In the genomic region with DNA sequence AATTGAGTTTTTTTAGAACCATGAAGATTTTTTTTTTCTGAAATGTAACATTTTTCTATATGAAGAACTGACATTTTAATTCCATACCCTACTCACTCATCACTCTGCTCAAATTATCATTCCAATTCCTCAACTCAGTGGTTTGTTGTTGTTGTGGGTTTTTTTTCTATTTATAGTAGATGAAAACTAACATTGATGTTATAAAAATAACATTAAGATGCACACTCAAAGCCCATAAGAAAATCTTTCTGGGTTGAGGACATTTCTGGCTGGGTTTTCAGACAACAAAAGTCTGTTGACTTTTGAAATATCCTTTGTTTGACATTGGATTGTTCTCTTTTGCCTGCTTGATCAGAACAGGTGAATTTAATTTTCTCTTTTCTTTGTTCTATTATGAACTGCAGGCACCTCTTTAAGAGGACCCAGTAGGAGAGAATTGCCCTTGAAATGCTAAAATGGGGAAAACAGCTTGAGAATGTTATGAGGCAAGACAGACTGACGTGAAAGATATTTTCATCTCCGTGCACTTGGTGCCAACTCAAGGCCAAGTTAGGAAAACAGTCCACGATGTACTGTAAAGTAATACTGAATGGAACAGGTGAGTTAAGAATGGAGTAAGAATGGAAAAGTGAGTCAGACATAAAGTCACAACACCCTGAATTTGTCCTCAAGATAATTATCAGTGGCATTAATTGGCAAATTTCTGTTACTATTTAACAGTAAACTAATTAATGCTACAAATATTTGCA, we compare ENCODE assay signal across 23 cellular contexts. TPM values are rescaled to one million over a fixed set of nuclear protein-coding genes. Genes with fewer than 3 reads are reported as not detected.
DNase-seq lines count a peak whose midpoint lies in the region.
"Had no signal": no experiment of that assay in that cellular context is flagged by ENCODE, and none has a peak within 500 bp of the region (broad histone marks: within the 10 kb centered on the region; RNA-seq: fewer than 3 reads in every experiment).

No MANE protein-coding gene starts in this region.

- no peaks in the 10 kb centered on the region for H3K9me3 ChIP-seq in BLaER1
- H3K9me3 ChIP-seq: lower lobe of right lung, mucosa of descending colon, ovary, SJCRH30 had no signal

- peak overlapping the region; percentile 24 for H3K4me2 ChIP-seq in BLaER1

- no peaks in the 10 kb centered on the region for H3K4me1 Mint-ChIP-seq in activated T-helper 2 cell treated with anti-CD3 and anti-CD28 coated beads, Interferon-gamma antibody, Interleukin-2, Interleukin-4, amounts not matched to agents 10 μg/mL and 5 μg/mL and 100 μg/mL, durations not matched to agents 14 hours and 24 hours and 36 hours (ENCODE audit: low read depth)
- H3K4me1 Mint-ChIP-seq: activated CD4-positive, alpha-beta T cell treated with anti-CD3 and anti-CD28 coated beads, Interleukin-2, amount 10 ng/mL, durations not matched to agents 7 days and 5 days; CD4-positive, CD25-positive, alpha-beta regulatory T cell; stimulated activated naive B cell treated with anti-CD40 and anti-IgM and Interleukin-4, amounts not matched to agents 10 μg/mL and 1 μg/mL and 100 μg/mL, for 72 hours had no signal

- intact Hi-C loops in activated T-helper 2 cell treated with anti-CD3 and anti-CD28 coated beads, Interferon-gamma antibody, Interleukin-2, Interleukin-4, amounts not matched to agents 10 μg/mL and 5 μg/mL and 100 μg/mL, durations not matched to agents 14 hours and 24 hours and 36 hours (cut with micrococcal nuclease), result no loop called here

- peaks cover 11% of the 10 kb centered on the region for H3K4me1 ChIP-seq in BLaER1
- H3K4me1 ChIP-seq: lower lobe of right lung, SJCRH30 had no signal

- H3K36me3 Mint-ChIP-seq in activated T-helper 2 cell treated with anti-CD3 and anti-CD28 coated beads, Interferon-gamma antibody, Interleukin-2, Interleukin-4, amounts not matched to agents 10 μg/mL and 5 μg/mL and 100 μg/mL, durations not matched to agents 14 hours and 24 hours and 36 hours (ENCODE audit: low read depth), result no peaks in the 10 kb centered on the region
- H3K36me3 Mint-ChIP-seq: brain; CD4-positive, CD25-positive, alpha-beta regulatory T cell; stimulated activated naive B cell treated with anti-CD40 and anti-IgM and Interleukin-4, amounts not matched to agents 10 μg/mL and 1 μg/mL and 100 μg/mL, for 72 hours; WTC11 had no signal

- H3K9me3 Mint-ChIP-seq in activated T-helper 2 cell treated with anti-CD3 and anti-CD28 coated beads, Interferon-gamma antibody, Interleukin-2, Interleukin-4, amounts not matched to agents 10 μg/mL and 5 μg/mL and 100 μg/mL, durations not matched to agents 14 hours and 24 hours and 36 hours, result no peaks in the 10 kb centered on the region
- H3K9me3 Mint-ChIP-seq: activated CD4-positive, alpha-beta T cell treated with anti-CD3 and anti-CD28 coated beads, Interleukin-2, amount 10 ng/mL, durations not matched to agents 7 days and 5 days; activated T-cell treated with anti-CD3 and anti-CD28 coated beads, Interleukin-2, amount 50 U/mL, for 4 hours; CD4-positive, CD25-positive, alpha-beta regulatory T cell; H9; stimulated activated naive B cell treated with anti-CD40 and anti-IgM and Interleukin-4, amounts not matched to agents 10 μg/mL and 1 μg/mL and 100 μg/mL, for 72 hours; WTC11 had no signal

- H3K27ac Mint-ChIP-seq in activated T-helper 2 cell treated with anti-CD3 and anti-CD28 coated beads, Interferon-gamma antibody, Interleukin-2, Interleukin-4, amounts not matched to agents 10 μg/mL and 5 μg/mL and 100 μg/mL, durations not matched to agents 14 hours and 24 hours and 36 hours, result no peak overlapping the region
- H3K27ac Mint-ChIP-seq: activated CD4-positive, alpha-beta T cell treated with anti-CD3 and anti-CD28 coated beads, Interleukin-2, amount 10 ng/mL, durations not matched to agents 7 days and 5 days; brain; CD4-positive, CD25-positive, alpha-beta regulatory T cell; WTC11 had no signal

- no peaks in the 10 kb centered on the region for H3K27me3 ChIP-seq in BLaER1
- H3K27me3 ChIP-seq: ovary, SJCRH30 had no signal

- H3K27me3 Mint-ChIP-seq in activated T-helper 2 cell treated with anti-CD3 and anti-CD28 coated beads, Interferon-gamma antibody, Interleukin-2, Interleukin-4, amounts not matched to agents 10 μg/mL and 5 μg/mL and 100 μg/mL, durations not matched to agents 14 hours and 24 hours and 36 hours (ENCODE audit: low read depth), result peaks cover 14% of the 10 kb centered on the region
- H3K27me3 Mint-ChIP-seq: brain had no signal

- no peaks in the 10 kb centered on the region for H3K36me3 ChIP-seq in BLaER1
- H3K36me3 ChIP-seq: lower lobe of right lung, ovary, SJCRH30 had no signal

- H4K20me1 ChIP-seq in BLaER1, result no peaks in the 10 kb centered on the region

- no peak overlapping the region for H3K9ac ChIP-seq in BLaER1

- H3K27ac ChIP-seq in BLaER1, result no peak overlapping the region
- H3K27ac ChIP-seq: epithelial cell of prostate, lower lobe of right lung, ovary, SJCRH30 had no signal

- DNase-seq in DMS79 (lab: John Stamatoyannopoulos, UW) (peak; percentile 61), NCI-H748 treated with DMSO at 0.1 percent for 48 hours (lab: John Stamatoyannopoulos, UW) (peak; percentile 18), myocyte (ENCODE audit: low read depth) (peak; percentile 19), CD1c-positive myeloid dendritic cell (ENCODE audit: extremely low spot score) (no peak), cortex of kidney (lab: John Stamatoyannopoulos, UW) (no peak)
- no peak for DNase-seq in activated T-helper 2 cell treated with anti-CD3 and anti-CD28 coated beads, Interferon-gamma antibody, Interleukin-2, Interleukin-4, amounts not matched to agents 10 μg/mL and 5 μg/mL and 100 μg/mL, durations not matched to agents 14 hours and 24 hours and 36 hours (ENCODE audit: low spot score)
- DNase-seq: activated CD4-positive, alpha-beta T cell treated with anti-CD3 and anti-CD28 coated beads, Interleukin-2, amount 10 ng/mL, durations not matched to agents 7 days and 5 days; activated T-cell treated with anti-CD3 and anti-CD28 coated beads, Interleukin-2, amount 50 U/mL, for 4 hours; CD4-positive, CD25-positive, alpha-beta regulatory T cell; effector CD4-positive, alpha-beta T cell; H9; kidney glomerular epithelial cell; lower lobe of right lung; mucosa of descending colon; NCI-H526; ovary; SJCRH30; stimulated activated CD4-positive, alpha-beta T cell treated with anti-CD3 and anti-CD28 coated beads, Interleukin-4, amount 100 ng/mL, for 4 hours; stimulated activated naive B cell treated with anti-CD40 and anti-IgM and Interleukin-4, amounts not matched to agents 10 μg/mL and 1 μg/mL and 100 μg/mL, for 72 hours had no signal

- no peak overlapping the region for H3K4me3 ChIP-seq in BLaER1
- H3K4me3 ChIP-seq: lower lobe of right lung, mucosa of descending colon, ovary, SJCRH30 had no signal

- no peak overlapping the region for H3K4me3 Mint-ChIP-seq in activated T-helper 2 cell treated with anti-CD3 and anti-CD28 coated beads, Interferon-gamma antibody, Interleukin-2, Interleukin-4, amounts not matched to agents 10 μg/mL and 5 μg/mL and 100 μg/mL, durations not matched to agents 14 hours and 24 hours and 36 hours (ENCODE audit: low read depth)
- H3K4me3 Mint-ChIP-seq: activated CD4-positive, alpha-beta T cell treated with anti-CD3 and anti-CD28 coated beads, Interleukin-2, amount 10 ng/mL, durations not matched to agents 7 days and 5 days; activated T-cell treated with anti-CD3 and anti-CD28 coated beads, Interleukin-2, amount 50 U/mL, for 4 hours; brain; CD4-positive, CD25-positive, alpha-beta regulatory T cell; H9; stimulated activated naive B cell treated with anti-CD40 and anti-IgM and Interleukin-4, amounts not matched to agents 10 μg/mL and 1 μg/mL and 100 μg/mL, for 72 hours; WTC11 had no signal

RNA-seq across cellular contexts. Expression of a gene that starts 16.1 kb away (rescaled TPM):
- 1.1 and 1.2 TPM in 2 replicates for total RNA-seq in myocyte
- polyA plus RNA-seq in myocyte (2012), result 0.30 TPM
- 11.4 TPM in 2 replicates for total RNA-seq in activated T-helper 2 cell treated with anti-CD3 and anti-CD28 coated beads, Interferon-gamma antibody, Interleukin-2, Interleukin-4, amounts not matched to agents 10 μg/mL and 5 μg/mL and 100 μg/mL, durations not matched to agents 14 hours and 24 hours and 36 hours
- total RNA-seq: SJCRH30 had no signal

Comparison
In these comparisons a context has a peak if more than half of its experiments do, and no peak if none do; other contexts are left out.
1. DNase-seq: peak in DMS79 (single experiment), NCI-H748 treated with DMSO at 0.1 percent for 48 hours (single experiment) and myocyte (single experiment); none in CD1c-positive myeloid dendritic cell (single experiment), cortex of kidney (single experiment) and activated T-helper 2 cell treated with anti-CD3 and anti-CD28 coated beads, Interferon-gamma antibody, Interleukin-2, Interleukin-4, amounts not matched to agents 10 μg/mL and 5 μg/mL and 100 μg/mL, durations not matched to agents 14 hours and 24 hours and 36 hours (single experiment).